15 cellular contexts compared by ENCODE assay signal in genomic region chr10:132873395-132873794, GRCh38.
"Had no signal": no experiment of that assay in that cellular context is flagged by ENCODE, and none has a peak within 500 bp of the region (broad histone marks: within the 10 kb centered on the region; RNA-seq: fewer than 3 reads in every experiment).

No MANE protein-coding gene starts in this region.

- DNase-seq: activated naive CD4-positive, alpha-beta T cell treated with anti-CD3 and anti-CD28 coated beads for 36 hours; activated T-cell treated with anti-CD3 and anti-CD28 coated beads, Interleukin-2, amount 50 U/mL, for 72 hours; immature natural killer cell; occipital lobe; stimulated activated CD4-positive, alpha-beta T cell treated with anti-CD3 and anti-CD28 coated beads, Interleukin-15, amount 100 ng/mL, for 24 hours; stimulated activated CD4-positive, alpha-beta T cell treated with anti-CD3 and anti-CD28 coated beads, Interleukin-4, amount 100 ng/mL, for 4 hours; T-helper 2 cell had no signal

- H3K27ac Mint-ChIP-seq: activated naive CD4-positive, alpha-beta T cell treated with anti-CD3 and anti-CD28 coated beads for 36 hours; activated T-cell treated with anti-CD3 and anti-CD28 coated beads, Interleukin-2, amount 50 U/mL, for 72 hours; dendritic cell treated with granulocyte-macrophage colony-stimulating factor and Interleukin-4, amounts not matched to agents 40 ng/mL and 50 ng/mL, for 4 days; immature natural killer cell; memory B cell; natural killer cell treated with Interleukin-12 subunit alpha and Interleukin-12 subunit beta and Interleukin-15 and Interleukin-18, amount 100 ng/mL, for 72 hours had no signal

- H3K27ac ChIP-seq: body of pancreas, psoas muscle, tibial artery had no signal

- H3K4me3 Mint-ChIP-seq: activated naive CD4-positive, alpha-beta T cell treated with anti-CD3 and anti-CD28 coated beads for 36 hours; activated T-cell treated with anti-CD3 and anti-CD28 coated beads, Interleukin-2, amount 50 U/mL, for 72 hours; central memory CD8-positive, alpha-beta T cell; dendritic cell treated with granulocyte-macrophage colony-stimulating factor and Interleukin-4, amounts not matched to agents 40 ng/mL and 50 ng/mL, for 4 days; immature natural killer cell; memory B cell; natural killer cell treated with Interleukin-12 subunit alpha and Interleukin-12 subunit beta and Interleukin-15 and Interleukin-18, amount 100 ng/mL, for 72 hours had no signal

- ATAC-seq: activated T-cell treated with anti-CD3 and anti-CD28 coated beads, Interleukin-2, amount 50 U/mL, for 72 hours; body of pancreas; left colon; natural killer cell treated with Interleukin-12 subunit alpha and Interleukin-12 subunit beta and Interleukin-15 and Interleukin-18, amount 100 ng/mL, for 72 hours; psoas muscle had no signal

- H3K27me3 ChIP-seq: body of pancreas had no signal

- H3K4me1 ChIP-seq: body of pancreas, psoas muscle, tibial artery had no signal

- H3K9me3 Mint-ChIP-seq: central memory CD8-positive, alpha-beta T cell; dendritic cell treated with granulocyte-macrophage colony-stimulating factor and Interleukin-4, amounts not matched to agents 40 ng/mL and 50 ng/mL, for 4 days; natural killer cell treated with Interleukin-12 subunit alpha and Interleukin-12 subunit beta and Interleukin-15 and Interleukin-18, amount 100 ng/mL, for 72 hours had no signal

- H3K36me3 ChIP-seq: tibial artery had no signal

- H3K4me1 Mint-ChIP-seq: central memory CD8-positive, alpha-beta T cell; immature natural killer cell; memory B cell had no signal

- H3K36me3 Mint-ChIP-seq: immature natural killer cell; natural killer cell treated with Interleukin-12 subunit alpha and Interleukin-12 subunit beta and Interleukin-15 and Interleukin-18, amount 100 ng/mL, for 72 hours had no signal

- H3K4me3 ChIP-seq: body of pancreas, psoas muscle, tibial artery had no signal
